Comparison of ENCODE assay signal across 10 cellular contexts in genomic region chrX:154074199-154074598, GRCh38. TPM values are rescaled to one million over a fixed set of nuclear protein-coding genes. Genes with fewer than 3 reads are reported as not detected.
DNase-seq lines count a peak whose midpoint lies in the region; ATAC-seq and TF ChIP-seq lines count a peak whose summit lies in the region.
"Had no signal": no experiment of that assay in that cellular context is flagged by ENCODE, and none has a peak within 500 bp of the region (broad histone marks: within the 10 kb centered on the region; RNA-seq: fewer than 3 reads in every experiment).

No MANE protein-coding gene starts in this region.

- H3K36me3 Mint-ChIP-seq in activated T-cell treated with anti-CD3 and anti-CD28 coated beads, Interleukin-2, amount 50 U/mL, for 4 hours (ENCODE audit: insufficient read depth) = peaks cover 11% of the 10 kb centered on the region

- no peaks in the 10 kb centered on the region for H3K9me3 Mint-ChIP-seq in activated T-cell treated with anti-CD3 and anti-CD28 coated beads, Interleukin-2, amount 50 U/mL, for 4 hours
- H3K9me3 Mint-ChIP-seq: activated T-cell treated with anti-CD3 and anti-CD28 coated beads, Interleukin-2, amount 50 U/mL, for 72 hours had no signal

- peak overlapping the region; percentile 28 for H3K27ac ChIP-seq in SJCRH30
- H3K27ac ChIP-seq: SK-N-MC had no signal

- ATAC-seq in activated T-cell treated with anti-CD3 and anti-CD28 coated beads, Interleukin-2, amount 50 U/mL, for 4 hours = peak; percentile 62 to 74
- ATAC-seq in HG02884 (IDR thresholded peaks at IDR 0.05; ENCODE audit: unreplicated experiment) = no peak

- no peaks in the 10 kb centered on the region for H3K36me3 ChIP-seq in SJCRH30

- no peaks in the 10 kb centered on the region for H3K9me3 ChIP-seq in SJCRH30 (replicated peaks)

- H3K4me3 ChIP-seq in SJCRH30 (no peak overlapping the region), fibroblast of pulmonary artery (replicated peaks; ENCODE audit: low read depth, low read length) (no peak overlapping the region), retinal pigment epithelial cell (ENCODE audit: low read length) (no peak overlapping the region)
- H3K4me3 ChIP-seq: SK-N-MC had no signal

- TF ChIP-seq CTCF in fibroblast of pulmonary artery (IDR thresholded peaks at IDR 0.05; ENCODE audit: low read length, missing control alignments) = no peak
- TF ChIP-seq CTCF in retinal pigment epithelial cell (conservative IDR thresholded peaks at IDR 0.05; ENCODE audit: low read depth, low read length) = no peak

- H3K4me3 Mint-ChIP-seq in activated T-cell treated with anti-CD3 and anti-CD28 coated beads, Interleukin-2, amount 50 U/mL, for 4 hours = no peak overlapping the region

- H3K4me1 Mint-ChIP-seq in activated T-cell treated with anti-CD3 and anti-CD28 coated beads, Interleukin-2, amount 50 U/mL, for 4 hours (ENCODE audit: low read depth) = peaks cover 55% of the 10 kb centered on the region

- peaks cover 10% of the 10 kb centered on the region; the same call in 1 of the 2 replicates for H3K4me1 ChIP-seq in SJCRH30

- no peaks in the 10 kb centered on the region for H3K27me3 Mint-ChIP-seq in activated T-cell treated with anti-CD3 and anti-CD28 coated beads, Interleukin-2, amount 50 U/mL, for 4 hours (ENCODE audit: low read depth)

- DNase-seq in activated T-cell treated with anti-CD3 and anti-CD28 coated beads, Interleukin-2, amount 50 U/mL, for 4 hours = no peak
- DNase-seq in activated T-cell treated with anti-CD3 and anti-CD28 coated beads for 4 hours (no peak), SJCRH30 (peak in 1 of 2 experiments; percentile 13), fibroblast of pulmonary artery (ENCODE audit: low read depth) (peak; percentile 71), retinal pigment epithelial cell (ENCODE audit: low read depth) (peak; percentile 33), NCI-H446 (lab: John Stamatoyannopoulos, UW) (no peak), GM19238 (ENCODE audit: insufficient read length, low spot score) (no peak)
- DNase-seq: activated T-cell treated with anti-CD3 and anti-CD28 coated beads, Interleukin-2, amount 50 U/mL, for 72 hours had no signal

- H3K27me3 ChIP-seq in SJCRH30 = no peaks in the 10 kb centered on the region

RNA-seq across cellular contexts. Expression of gene MECP2, which starts 23.3 kb away (rescaled TPM):
- total RNA-seq in activated T-cell treated with anti-CD3 and anti-CD28 coated beads, Interleukin-2, amount 50 U/mL, for 4 hours = 10 to 100 TPM; 42.6 to 46.7 (median 45.7) TPM
- total RNA-seq in SJCRH30 (2014; rRNA removed; shearing (Covaris generic)) = 22.0 and 26.2 TPM in 2 replicates

RNA-seq across cellular contexts. Expression of gene IRAK1, which starts 54.5 kb away (rescaled TPM):
- total RNA-seq in activated T-cell treated with anti-CD3 and anti-CD28 coated beads, Interleukin-2, amount 50 U/mL, for 4 hours = 100 to 1,000 TPM; 258 to 273 (median 272) TPM
- 91.9 and 95.3 TPM in 2 replicates for total RNA-seq in SJCRH30 (2014; rRNA removed; shearing (Covaris generic))

Comparison
In these comparisons a context has a peak if more than half of its experiments do, and no peak if none do; other contexts are left out.
1. DNase-seq: peak in fibroblast of pulmonary artery (single experiment) and retinal pigment epithelial cell (single experiment); none in activated T-cell treated with anti-CD3 and anti-CD28 coated beads, Interleukin-2, amount 50 U/mL, for 4 hours (single experiment), activated T-cell treated with anti-CD3 and anti-CD28 coated beads for 4 hours (single experiment), NCI-H446 (0 of 2) and GM19238 (single experiment).